8 cellular contexts compared by ENCODE assay signal in the genomic region with DNA sequence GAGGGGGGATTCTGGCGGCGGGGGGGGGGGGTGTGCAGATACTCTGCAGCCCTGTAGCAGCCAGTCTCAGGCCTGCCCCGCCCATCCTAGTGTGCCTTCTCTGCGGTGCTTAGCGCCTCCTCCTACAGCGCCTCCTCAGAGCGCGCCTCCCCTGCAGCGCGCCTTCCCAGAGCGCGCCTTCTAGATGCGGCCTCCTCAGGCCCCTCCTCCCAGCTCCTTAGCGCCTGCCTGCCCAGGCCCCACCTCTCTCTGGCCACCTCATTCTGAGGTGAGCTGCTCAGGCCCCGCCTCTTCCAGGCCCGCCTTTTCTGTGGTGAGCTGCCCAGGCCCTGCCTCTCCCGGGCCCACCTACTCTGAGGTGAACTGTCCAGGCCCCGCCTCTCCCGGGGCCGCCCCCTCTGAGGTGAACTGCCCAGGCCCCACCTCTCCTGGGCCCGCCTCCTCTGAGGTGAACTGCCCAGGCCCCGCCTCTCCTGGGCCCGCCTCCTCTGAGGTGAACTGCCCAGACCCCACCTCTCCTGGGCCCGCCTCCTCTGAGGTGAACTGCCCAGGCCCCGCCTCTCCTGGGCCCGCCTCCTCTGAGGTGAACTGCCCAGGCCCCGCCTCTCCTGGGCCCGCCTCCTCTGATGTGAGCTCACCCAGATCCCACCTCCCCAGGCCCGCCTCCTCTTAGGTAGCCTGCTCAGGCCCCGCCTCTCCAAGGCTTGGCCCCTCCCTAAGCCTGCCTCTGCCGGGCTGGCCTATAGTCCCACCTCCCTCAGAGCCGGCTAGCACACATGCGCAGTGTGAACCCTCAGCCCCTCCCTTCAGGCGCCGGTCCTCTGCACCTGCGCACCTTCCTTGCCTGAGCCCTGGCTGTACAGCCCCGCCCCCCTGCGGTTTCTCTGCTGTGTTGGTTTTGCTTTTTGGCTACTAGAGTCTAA. TPM values are rescaled to one million over a fixed set of nuclear protein-coding genes. Genes with fewer than 3 reads are reported as not detected.
DNase-seq lines count a peak whose midpoint lies in the region; ATAC-seq, FAIRE-seq and TF ChIP-seq lines count a peak whose summit lies in the region.

No MANE protein-coding gene starts in this region.

- TF ChIP-seq CTCF in HFFc6 (IDR thresholded peaks at IDR 0.05) (no peak; the same call in 1 of the 2 replicates), omental fat pad (IDR thresholded peaks at IDR 0.05) (no peak), suprapubic skin (IDR thresholded peaks at IDR 0.05) (no peak)

- no peak for TF ChIP-seq POLR2A in suprapubic skin (IDR thresholded peaks at IDR 0.05)

- DNase-seq in HFFc6 (peak; percentile 92), MV-4-11 (lab: John Stamatoyannopoulos, UW) (peak; percentile 87), SJSA1 (ENCODE audit: low read depth in 1 of 2, low spot score in 2 of 2) (peak; percentile 89 to 95), frontal cortex (ENCODE audit: low spot score in 2 of 2) (peak; percentile 68 to 69), omental fat pad (ENCODE audit: low spot score) (peak; percentile 47), suprapubic skin (ENCODE audit: low spot score in 2 of 2) (peak; percentile 92 to 94)
- peak; percentile 95 for DNase-seq in activated naive CD4-positive, alpha-beta T cell treated with Interleukin-2 at 50 U/mL for 16 hours

- no peak for TF ChIP-seq EP300 in suprapubic skin (IDR thresholded peaks at IDR 0.05)

- H3K4me1 ChIP-seq in SJSA1 (replicated peaks) (peaks cover 9% of the 10 kb centered on the region; the same call in 1 of the 2 replicates), suprapubic skin (peaks cover 30% of the 10 kb centered on the region)

- ATAC-seq in omental fat pad (ENCODE audit: low FRiP score), result peak; percentile 93

- 66% methylated on average over 35 of the region's 38 CpGs for WGBS in suprapubic skin

- H3K27me3 ChIP-seq in SJSA1 (replicated peaks) (no peaks in the 10 kb centered on the region), suprapubic skin (peaks cover 32% of the 10 kb centered on the region)

- H3K9me3 Mint-ChIP-seq in HFFc6, result no peaks in the 10 kb centered on the region; the same call in 1 of the 2 replicates

- peak overlapping the region; percentile 97 for H3K4me3 Mint-ChIP-seq in HFFc6

- H3K27ac ChIP-seq in SJSA1 (no peak overlapping the region), suprapubic skin (no peak overlapping the region)

- H3K36me3 Mint-ChIP-seq in HFFc6 (ENCODE audit: low read depth), result no peaks in the 10 kb centered on the region

- H3K36me3 ChIP-seq in SJSA1 (0 out of 2 replicates have a peak, but pooled peaks cover 2% of the 10 kb centered on the region), suprapubic skin (no peaks in the 10 kb centered on the region)

- no peak overlapping the region for H3K27ac Mint-ChIP-seq in HFFc6

- H3K4me3 ChIP-seq in SJSA1 (peak overlapping the region; percentile 92), suprapubic skin (peak overlapping the region; percentile 55)

- H3K27me3 Mint-ChIP-seq in HFFc6 (ENCODE audit: insufficient read depth), result peaks cover 5% of the 10 kb centered on the region; the same call in 1 of the 2 replicates

- H3K9me3 ChIP-seq in SJSA1 (replicated peaks) (no peaks in the 10 kb centered on the region), suprapubic skin (no peaks in the 10 kb centered on the region)

- H3K4me1 Mint-ChIP-seq in HFFc6 (ENCODE audit: low read depth), result 0 out of 2 replicates have a peak, but pooled peaks cover 5% of the 10 kb centered on the region

- peak; percentile 98 for FAIRE-seq in G401.6 (lab: Jason Lieb, UNC)
- peak; percentile 63 for FAIRE-seq in frontal cortex (lab: Jason Lieb, UNC)

RNA-seq across cellular contexts. Expression of gene SGCE, which starts 2.1 kb away (rescaled TPM):
- total RNA-seq in HFFc6 (2021; fragmentation: NEBNext Ultra II Directional; extraction: Animal tissue kit (Norgen Biotek cat#: 25700)), result 10 to 100 TPM; 30.2 to 52.7 (median 49.0) TPM
- 117 and 123 TPM in 2 replicates for total RNA-seq in SJSA1 (2014; rRNA removed; shearing (Covaris generic))
- total RNA-seq in frontal cortex (69.7 TPM), omental fat pad (100 to 1,000 TPM in 3 of 4 donors, 10 to 100 TPM in 1; 51.4 to 130 (median 115) TPM), suprapubic skin (10 to 100 TPM in 2 of 4 donors, 1 to 10 TPM in 2; 6.3 to 20.0 (median 13.2) TPM)
